ENCODE assay signal across 8 cellular contexts in the genomic region with DNA sequence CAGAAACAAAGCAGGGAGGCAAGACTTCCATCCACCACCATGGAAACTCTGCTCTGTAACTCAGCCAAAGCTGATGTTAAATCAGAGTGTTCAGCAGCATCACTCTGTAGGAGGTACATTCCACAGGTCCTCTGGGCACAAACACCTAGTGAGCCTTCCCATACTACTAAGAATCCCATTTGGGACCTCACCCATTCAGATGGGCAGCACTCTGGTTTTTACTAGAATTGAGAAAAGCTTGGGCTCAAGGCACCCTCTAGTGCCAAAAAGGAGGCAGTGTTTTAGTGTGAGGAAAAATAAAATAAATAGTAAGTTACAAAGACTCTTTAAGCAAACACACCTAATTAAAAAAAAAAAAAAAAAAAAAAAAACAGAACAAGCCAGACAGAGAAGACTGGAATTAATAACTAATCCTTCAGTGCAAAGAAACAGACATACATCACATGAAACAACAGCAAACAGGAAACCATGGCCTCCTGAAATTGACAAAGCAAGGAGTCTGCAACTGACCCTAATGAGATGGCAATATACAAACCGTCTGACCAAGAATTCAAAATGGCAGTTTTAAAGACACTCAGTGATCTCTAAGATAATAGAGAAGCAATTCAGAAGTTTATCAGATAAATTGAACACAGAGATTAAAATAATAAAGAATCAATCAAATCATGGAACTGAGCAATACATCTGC.
DNase-seq lines count a peak whose midpoint lies in the region; TF ChIP-seq lines count a peak whose summit lies in the region.

No MANE protein-coding gene starts in this region.

- peaks cover 5% of the 10 kb centered on the region for H3K36me3 Mint-ChIP-seq in activated naive CD4-positive, alpha-beta T cell treated with anti-CD3 and anti-CD28 coated beads, Interleukin-2, amount 10 ng/mL, durations not matched to agents 7 days and 5 days

- H3K27ac Mint-ChIP-seq in activated naive CD4-positive, alpha-beta T cell treated with anti-CD3 and anti-CD28 coated beads, Interleukin-2, amount 10 ng/mL, durations not matched to agents 7 days and 5 days: no peak overlapping the region

- no peaks in the 10 kb centered on the region for H3K4me1 ChIP-seq in transverse colon
- H3K4me1 ChIP-seq in right atrium auricular region: no peaks in the 10 kb centered on the region
- H3K4me1 ChIP-seq in esophagus squamous epithelium: no peaks in the 10 kb centered on the region

- H3K27me3 ChIP-seq in transverse colon (no peaks in the 10 kb centered on the region), right atrium auricular region (no peaks in the 10 kb centered on the region), esophagus squamous epithelium (no peaks in the 10 kb centered on the region)

- in situ Hi-C loops in transverse colon (cut with MboI; ENCODE audit: low pct_ligation_motif_present in 1 of 4, low pct_unique_long_range_greater_than_20kb in 1 of 4, low sequenced_read_pairs in 3 of 4): no loop called here

- H3K9me3 Mint-ChIP-seq in activated naive CD4-positive, alpha-beta T cell treated with anti-CD3 and anti-CD28 coated beads, Interleukin-2, amount 10 ng/mL, durations not matched to agents 7 days and 5 days: peaks cover 17% of the 10 kb centered on the region

- H3K4me3 ChIP-seq in transverse colon (no peak overlapping the region), right atrium auricular region (no peak overlapping the region), esophagus squamous epithelium (no peak overlapping the region)

- H3K9me3 ChIP-seq in transverse colon: peaks cover 0 to 9% of the 10 kb centered on the region in 2 donors
- peaks cover 0 to 14% of the 10 kb centered on the region in 2 donors for H3K9me3 ChIP-seq in right atrium auricular region
- peaks cover 0 to 5% (median 0%) of the 10 kb centered on the region in 3 donors for H3K9me3 ChIP-seq in esophagus squamous epithelium

- H3K36me3 ChIP-seq in transverse colon: no peaks in the 10 kb centered on the region
- no peaks in the 10 kb centered on the region for H3K36me3 ChIP-seq in right atrium auricular region
- H3K36me3 ChIP-seq in esophagus squamous epithelium: no peaks in the 10 kb centered on the region

- no peak for TF ChIP-seq EP300 in transverse colon (IDR thresholded peaks at IDR 0.05; ENCODE audit: low read depth)

- no peak overlapping the region for H3K27ac ChIP-seq in transverse colon
- no peak overlapping the region for H3K27ac ChIP-seq in right atrium auricular region
- no peak overlapping the region for H3K27ac ChIP-seq in esophagus squamous epithelium

- H3K27me3 Mint-ChIP-seq in activated naive CD4-positive, alpha-beta T cell treated with anti-CD3 and anti-CD28 coated beads, Interleukin-2, amount 10 ng/mL, durations not matched to agents 7 days and 5 days: peaks cover 13% of the 10 kb centered on the region

- H3K4me1 Mint-ChIP-seq in activated naive CD4-positive, alpha-beta T cell treated with anti-CD3 and anti-CD28 coated beads, Interleukin-2, amount 10 ng/mL, durations not matched to agents 7 days and 5 days: peaks cover 16% of the 10 kb centered on the region

- TF ChIP-seq POLR2A in transverse colon (IDR thresholded peaks at IDR 0.05) (no peak), esophagus squamous epithelium (IDR thresholded peaks at IDR 0.05) (no peak)

- no peak for DNase-seq in activated naive CD4-positive, alpha-beta T cell treated with anti-CD3 and anti-CD28 coated beads, Interleukin-2, amount 10 ng/mL, durations not matched to agents 7 days and 5 days
- no peak for DNase-seq in activated naive CD4-positive, alpha-beta T cell (lab: John Stamatoyannopoulos, UW)
- peak; percentile 27 for DNase-seq in M059J (ENCODE audit: low read depth)
- peak; percentile 9 for DNase-seq in cerebellar cortex (ENCODE audit: low spot score)
- DNase-seq in transverse colon: no peak
- DNase-seq in right atrium auricular region (ENCODE audit: low spot score): no peak
- no peak for DNase-seq in esophagus squamous epithelium (lab: John Stamatoyannopoulos, UW)
- no peak for DNase-seq in HuH-7.5 (ENCODE audit: low spot score)

- H3K4me3 Mint-ChIP-seq in activated naive CD4-positive, alpha-beta T cell treated with anti-CD3 and anti-CD28 coated beads, Interleukin-2, amount 10 ng/mL, durations not matched to agents 7 days and 5 days: peak overlapping the region; percentile 62

- intact Hi-C loops in transverse colon (cut with DNase I; ENCODE audit: low total_unique reads) (no loop called here), esophagus squamous epithelium (cut with DNase I) (no loop called here)

- 75 to 86% methylated on average over 1 of the region's 1 CpG for whole genome bisulfite sequencing in transverse colon (ENCODE audit: low coverage in 1 of 2), 2 donors
- WGBS in esophagus squamous epithelium, 2 donors: 54 to 67% methylated on average over 1 of the region's 1 CpG

- CTCF ChIA-PET in activated naive CD4-positive, alpha-beta T cell treated with anti-CD3 and anti-CD28 coated beads, Interleukin-2, amount 10 ng/mL, durations not matched to agents 7 days and 5 days (lab: Charles Lee): interaction anchor here (0.6 to 6.9 kb wide), 9 partner anchors 9 to 262 kb away, joined by 3 to 167 read pairs (median 6); no protein-coding TSS in a partner anchor

- TF ChIP-seq CTCF in transverse colon (IDR thresholded peaks at IDR 0.05): peak in 4 of 5 experiments; percentile 14 to 35 (median 24)
- peak in 1 of 2 donors; percentile 22 for TF ChIP-seq CTCF in right atrium auricular region (IDR thresholded peaks at IDR 0.05)
- peak in 1 of 6 experiments; percentile 35 for TF ChIP-seq CTCF in esophagus squamous epithelium (IDR thresholded peaks at IDR 0.05)

Comparison
In these comparisons a context has a peak if more than half of its experiments do, and no peak if none do; other contexts are left out.
1. DNase-seq: peak in M059J (single experiment) and cerebellar cortex (single experiment); none in activated naive CD4-positive, alpha-beta T cell treated with anti-CD3 and anti-CD28 coated beads, Interleukin-2, amount 10 ng/mL, durations not matched to agents 7 days and 5 days (single experiment), activated naive CD4-positive, alpha-beta T cell (0 of 4), transverse colon (single experiment), right atrium auricular region (single experiment), esophagus squamous epithelium (single experiment) and HuH-7.5 (single experiment).